In the genomic region with DNA sequence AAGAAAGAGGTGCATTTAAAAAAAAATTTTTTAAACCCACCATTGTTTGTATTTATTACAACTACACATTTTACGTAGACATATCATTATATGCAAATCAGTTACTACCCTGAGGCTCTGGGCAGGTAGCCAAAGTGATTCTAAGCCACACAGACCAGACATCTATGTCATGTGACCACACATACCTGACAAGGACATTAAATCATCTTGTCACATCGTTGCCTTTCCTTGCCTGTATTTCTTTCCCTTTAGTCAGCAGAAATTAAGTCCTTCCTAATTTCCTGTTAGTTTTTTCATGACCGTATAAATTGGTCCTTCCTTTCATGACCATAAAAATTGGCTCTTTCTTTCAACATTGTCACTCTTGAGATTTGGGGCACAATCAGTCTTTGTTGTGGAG, we compare ENCODE assay signal across 17 cellular contexts.
"Had no signal": no experiment of that assay in that cellular context is flagged by ENCODE, and none has a peak within 500 bp of the region (broad histone marks: within the 10 kb centered on the region; RNA-seq: fewer than 3 reads in every experiment).

No MANE protein-coding gene starts in this region.

- FAIRE-seq: keratinocyte had no signal

- H3K27me3 ChIP-seq: gastroesophageal sphincter had no signal

- H3K9me3 ChIP-seq: gastroesophageal sphincter, left ventricle myocardium inferior, prostate gland had no signal

- H3K36me3 ChIP-seq: gastroesophageal sphincter, left ventricle myocardium inferior, prostate gland, WERI-Rb-1 had no signal

- ATAC-seq: activated CD4-positive, alpha-beta T cell treated with anti-CD3 and anti-CD28 coated beads for 36 hours; gastroesophageal sphincter; natural killer cell treated with Interleukin-12 subunit alpha and Interleukin-12 subunit beta and Interleukin-15 and Interleukin-18, amount 100 ng/mL, for 72 hours; sciatic nerve; stimulated activated naive B cell treated with anti-CD40 and anti-IgM and Interleukin-4, amounts not matched to agents 10 μg/mL and 1 μg/mL and 100 μg/mL, for 72 hours had no signal

- DNase-seq: activated CD4-positive, alpha-beta memory T cell treated with anti-CD3 and anti-CD28 coated beads, Interleukin-2, amount 10 ng/mL, durations not matched to agents 7 days and 5 days; activated CD4-positive, alpha-beta T cell treated with anti-CD3 and anti-CD28 coated beads for 36 hours; activated naive CD8-positive, alpha-beta T cell treated with anti-CD3 and anti-CD28 coated beads, Interleukin-2, amount 10 ng/mL, durations not matched to agents 7 days and 5 days; anterior cingulate cortex; cerebellar nuclear complex; dermis blood vessel endothelial cell; left ventricle myocardium inferior; occipital lobe; stimulated activated CD4-positive, alpha-beta T cell treated with anti-CD3 and anti-CD28 coated beads, Interleukin-2, amount 100 ng/mL, for 24 hours; stimulated activated naive B cell treated with anti-CD40 and anti-IgM and Interleukin-4, amounts not matched to agents 10 μg/mL and 1 μg/mL and 100 μg/mL, for 72 hours; trophoblast cell had no signal

- H3K4me3 ChIP-seq: gastroesophageal sphincter, left ventricle myocardium inferior, prostate gland had no signal

- H3K4me1 ChIP-seq: gastroesophageal sphincter, left ventricle myocardium inferior, prostate gland had no signal

- H3K27ac ChIP-seq: gastroesophageal sphincter, left ventricle myocardium inferior, prostate gland had no signal
